ENCODE assay signal across 22 cellular contexts in the genomic region with DNA sequence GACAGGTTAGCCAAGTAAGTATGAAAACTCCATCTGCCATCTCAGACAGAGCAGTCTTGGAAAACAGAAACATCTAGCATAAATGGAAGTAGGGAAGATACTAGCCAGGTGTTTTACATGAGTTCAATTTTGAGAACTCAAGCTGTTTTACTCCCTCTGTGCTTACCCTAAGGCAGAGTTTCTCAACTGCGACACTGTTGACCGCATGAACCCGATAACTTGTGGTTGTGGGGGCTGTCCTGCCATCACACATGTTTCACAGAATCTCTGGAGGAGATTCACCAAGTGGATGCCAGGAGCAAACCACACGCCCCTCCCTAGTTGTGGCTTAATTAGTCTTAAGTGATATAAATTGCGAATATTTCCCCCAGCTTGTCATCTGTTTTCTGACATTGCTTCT. TPM values are rescaled to one million over a fixed set of nuclear protein-coding genes. Genes with fewer than 3 reads are reported as not detected.
DNase-seq lines count a peak whose midpoint lies in the region; ATAC-seq and TF ChIP-seq lines count a peak whose summit lies in the region.
"Had no signal": no experiment of that assay in that cellular context is flagged by ENCODE, and none has a peak within 500 bp of the region (broad histone marks: within the 10 kb centered on the region; RNA-seq: fewer than 3 reads in every experiment).

No MANE protein-coding gene starts in this region.

- no peaks in the 10 kb centered on the region for H3K27me3 ChIP-seq in psoas muscle (ENCODE audit: insufficient read depth in 3 of 3, low read length in 2 of 3)

- intact Hi-C loops in natural killer cell (cut with micrococcal nuclease): loop anchor here (1.0 to 2.0 kb wide), 2 partner anchors 15 to 33 kb away; no protein-coding TSS in a partner anchor
- intact Hi-C loops in psoas muscle (cut with DNase I): no loop called here

- H3K27ac Mint-ChIP-seq in natural killer cell (peak overlapping the region; percentile 39 to 80), nephron progenitor cell (no peak overlapping the region)
- H3K27ac Mint-ChIP-seq: CD14-positive monocyte, type B pancreatic cell had no signal

- peaks cover 48 to 56% of the 10 kb centered on the region in 2 donors for H3K4me1 Mint-ChIP-seq in natural killer cell
- peaks cover 40% of the 10 kb centered on the region for H3K4me1 Mint-ChIP-seq in nephron progenitor cell

- peaks cover 6% of the 10 kb centered on the region for H3K4me1 ChIP-seq in psoas muscle
- H3K4me1 ChIP-seq: prostate gland had no signal

- DNase-seq in EH (ENCODE audit: low read depth): peak; percentile 67
- peak; percentile 89 for DNase-seq in M059J (ENCODE audit: low read depth)
- DNase-seq in amniotic epithelial cell (ENCODE audit: low read depth): peak; percentile 60
- peak; percentile 60 for DNase-seq in natural killer cell
- no peak for DNase-seq in psoas muscle
- no peak for DNase-seq in nephron progenitor cell
- DNase-seq: activated effector memory CD4-positive, alpha-beta T cell treated with anti-CD3 and anti-CD28 coated beads, Interleukin-2, amount 50 U/mL, for 16 hours; amniotic stem cell; caudate nucleus; effector memory CD4-positive, alpha-beta T cell; GOT3; NCI-H2029; NCI-H524 treated with DMSO at 0.1 percent for 48 hours; stimulated activated naive CD4-positive, alpha-beta T cell had no signal

- TF ChIP-seq CTCF in natural killer cell (IDR thresholded peaks at IDR 0.05) (no peak), psoas muscle (IDR thresholded peaks at IDR 0.05) (no peak), nephron progenitor cell (IDR thresholded peaks at IDR 0.05) (no peak)

- ATAC-seq in natural killer cell (peak; percentile 47 to 65 (median 59)), GM18498 (IDR thresholded peaks at IDR 0.05; ENCODE audit: unreplicated experiment) (no peak), psoas muscle (no peak), HG03432 (IDR thresholded peaks at IDR 0.05; ENCODE audit: unreplicated experiment) (no peak)
- ATAC-seq: left lobe of liver, Panc1, SK-N-SH treated with all-trans-retinoic acid at 6 μM for 48 hours had no signal

- no peak overlapping the region for H3K4me3 ChIP-seq in psoas muscle
- H3K4me3 ChIP-seq: prostate gland had no signal

- no peaks in the 10 kb centered on the region for H3K36me3 ChIP-seq in psoas muscle (ENCODE audit: insufficient read depth in 1 of 2, low read depth in 1 of 2)
- H3K36me3 ChIP-seq: prostate gland had no signal

- WGBS in psoas muscle, 3 donors: 90 to 95% (median 91%) methylated on average over 5 of the region's 5 CpGs

- no peak overlapping the region for H3K27ac ChIP-seq in psoas muscle
- H3K27ac ChIP-seq: prostate gland had no signal

- H3K27me3 Mint-ChIP-seq in natural killer cell (ENCODE audit: low read depth in 2 of 2) (no peaks in the 10 kb centered on the region), nephron progenitor cell (ENCODE audit: low read depth, poor library complexity) (peaks cover 18% of the 10 kb centered on the region)

- H3K4me3 Mint-ChIP-seq in natural killer cell (peak overlapping the region; percentile 37), nephron progenitor cell (no peak overlapping the region)
- H3K4me3 Mint-ChIP-seq: CD14-positive monocyte had no signal

- no peaks in the 10 kb centered on the region for H3K9me3 ChIP-seq in psoas muscle
- H3K9me3 ChIP-seq: prostate gland had no signal

- H3K36me3 Mint-ChIP-seq in natural killer cell (no peaks in the 10 kb centered on the region), nephron progenitor cell (ENCODE audit: low read depth) (no peaks in the 10 kb centered on the region)
- H3K36me3 Mint-ChIP-seq: type B pancreatic cell had no signal

- H3K9me3 Mint-ChIP-seq in natural killer cell (no peaks in the 10 kb centered on the region), nephron progenitor cell (no peaks in the 10 kb centered on the region)
- H3K9me3 Mint-ChIP-seq: CD14-positive monocyte, type B pancreatic cell had no signal

RNA-seq across cellular contexts. Expression of gene SERPINB6, which starts 2.3 kb away (rescaled TPM):
- 177 and 209 TPM in 2 replicates for total RNA-seq in M059J (2014; rRNA removed; shearing (Covaris generic))
- total RNA-seq in natural killer cell (100 to 1,000 TPM; 120 to 135 (median 129) TPM), psoas muscle (100 to 1,000 TPM in 3 of 4 donors, 10 to 100 TPM in 1; 92.3 to 205 (median 141) TPM)
- polyA plus RNA-seq in psoas muscle: 100 to 1,000 TPM; 161 to 239 (median 174) TPM

RNA-seq across cellular contexts. Expression of gene NQO2, which starts 26.0 kb away (rescaled TPM):
- 40.2 and 46.4 TPM in 2 replicates for total RNA-seq in M059J (2014; rRNA removed; shearing (Covaris generic))
- total RNA-seq in natural killer cell: 10 to 100 TPM; 13.1 to 21.7 (median 16.2) TPM
- 100 to 1,000 TPM in 2 of 4 donors, 10 to 100 TPM in 2; 42.8 to 129 (median 101) TPM for total RNA-seq in psoas muscle
- polyA plus RNA-seq in psoas muscle: 100 to 1,000 TPM in 2 of 3 donors, 10 to 100 TPM in 1; 80.1 to 201 (median 159) TPM

Comparison
In these comparisons a context has a peak if more than half of its experiments do, and no peak if none do; other contexts are left out.
1. DNase-seq: peak in EH (single experiment), M059J (single experiment), amniotic epithelial cell (single experiment) and natural killer cell (single experiment); none in psoas muscle (0 of 2) and nephron progenitor cell (single experiment).
2. ATAC-seq: peak in natural killer cell (3 of 3); none in GM18498 (single experiment), psoas muscle (0 of 4) and HG03432 (single experiment).